9 cellular contexts compared by ENCODE assay signal in the genomic region with DNA sequence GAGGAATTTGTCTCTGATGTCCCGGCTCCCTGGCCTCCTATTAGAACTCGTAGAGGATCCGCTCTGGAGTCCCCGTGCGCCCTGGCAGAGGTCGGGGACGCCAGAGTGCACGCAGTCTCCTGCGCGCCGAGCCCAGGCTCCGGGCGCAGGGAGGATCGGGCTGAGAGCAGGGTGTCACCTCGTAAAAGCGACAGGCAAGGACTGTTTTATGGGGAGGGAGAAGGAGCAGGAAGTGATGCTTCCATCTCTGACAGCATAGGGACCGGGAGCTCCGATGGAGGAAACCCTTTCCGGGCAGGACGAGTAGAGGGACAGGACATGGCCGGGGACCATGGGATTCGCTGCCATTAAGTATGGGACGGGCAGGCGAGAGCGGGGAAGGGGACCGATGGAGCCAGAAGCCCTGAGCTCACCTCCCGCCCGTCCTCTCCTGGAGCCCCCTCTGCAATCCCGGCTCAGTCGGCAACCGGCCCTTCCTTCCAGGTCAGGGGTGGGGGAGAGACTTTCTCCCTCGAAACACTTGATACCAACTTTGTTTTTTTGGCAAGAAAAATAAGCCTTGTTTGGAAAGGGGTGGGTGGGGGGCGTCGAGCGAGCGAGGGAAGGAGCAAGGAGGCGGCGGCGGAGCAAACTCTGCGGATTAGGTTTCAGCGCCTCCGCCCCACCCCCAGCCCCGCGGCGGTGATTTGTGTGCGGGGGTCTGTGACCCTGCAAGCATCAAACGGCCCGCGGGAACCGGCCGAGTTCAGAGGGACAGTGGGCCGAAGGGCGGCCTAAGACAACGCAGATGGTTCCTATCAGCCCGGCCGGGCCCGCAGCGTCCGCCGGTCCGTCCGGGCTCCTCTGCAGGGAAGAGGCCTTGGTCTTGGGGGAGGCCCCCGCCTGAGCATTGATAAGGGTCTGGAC. TPM values are rescaled to one million over a fixed set of nuclear protein-coding genes. Genes with fewer than 3 reads are reported as not detected.
A peak's percentile ranks its signal among the peaks of the same experiment; 100 is the strongest.
DNase-seq lines count a peak whose midpoint lies in the region; TF ChIP-seq lines count a peak whose summit lies in the region.
"Had no signal": no experiment of that assay in that cellular context is flagged by ENCODE, and none has a peak within 500 bp of the region (broad histone marks: within the 10 kb centered on the region; RNA-seq: fewer than 3 reads in every experiment).

No MANE protein-coding gene starts in this region.

- H3K4me1 ChIP-seq in liver (ENCODE audit: control insufficient read depth in 4 of 4, insufficient read depth in 4 of 4, low read length in 3 of 4): peaks cover 6 to 14% (median 10%) of the 10 kb centered on the region in 4 donors
- peaks cover 19% of the 10 kb centered on the region for H3K4me1 ChIP-seq in stomach smooth muscle (ENCODE audit: control insufficient read depth, insufficient read depth, low read length)
- peaks cover 0 to 11% of the 10 kb centered on the region in 2 donors for H3K4me1 ChIP-seq in adrenal gland (replicated peaks in 1 of 2)

- no peaks in the 10 kb centered on the region for H3K36me3 Mint-ChIP-seq in activated naive CD8-positive, alpha-beta T cell treated with anti-CD3 and anti-CD28 coated beads for 36 hours

- H3K9me3 ChIP-seq in liver (ENCODE audit: control insufficient read depth in 4 of 4, low read length in 3 of 4) (no peaks in the 10 kb centered on the region), stomach smooth muscle (ENCODE audit: control insufficient read depth in 2 of 2, low read length in 2 of 2) (no peaks in the 10 kb centered on the region), adrenal gland (replicated peaks in 1 of 3) (no peaks in the 10 kb centered on the region)

- H3K4me3 ChIP-seq in liver (ENCODE audit: low read depth in 1 of 3, low read length in 3 of 3) (peak overlapping the region in 2 of 3 donors; percentile 38 to 44), stomach smooth muscle (ENCODE audit: low read length in 2 of 2) (peak overlapping the region; percentile 49 to 70), adrenal gland (peak overlapping the region in 1 of 4 donors; percentile 5)

- 8% methylated on average over 63 of the region's 63 CpGs for WGBS in liver
- 13 to 20% (median 15%) methylated on average over 34 to 63 of the region's 63 CpGs for WGBS in adrenal gland, 4 donors

- no peak overlapping the region for H3K27ac ChIP-seq in liver (ENCODE audit: low read depth in 1 of 2, low read length in 2 of 2)
- no peak overlapping the region for H3K27ac ChIP-seq in stomach smooth muscle (ENCODE audit: low read length)
- no peak overlapping the region for H3K27ac ChIP-seq in adrenal gland

- intact Hi-C loops in adrenal gland (cut with DNase I): no loop called here

- TF ChIP-seq POLR2A in adrenal gland (IDR thresholded peaks at IDR 0.05): no peak

- no peaks in the 10 kb centered on the region for H3K9me3 Mint-ChIP-seq in activated naive CD8-positive, alpha-beta T cell treated with anti-CD3 and anti-CD28 coated beads for 36 hours
- H3K9me3 Mint-ChIP-seq: activated naive CD4-positive, alpha-beta T cell treated with anti-CD3 and anti-CD28 coated beads, Interleukin-2, amount 50 U/mL, for 72 hours had no signal

- DNase-seq in NCI-H524 (lab: John Stamatoyannopoulos, UW) (peak; percentile 40 to 46), NCI-H524 treated with DMSO at 0.1 percent for 48 hours (lab: John Stamatoyannopoulos, UW) (no peak), adrenal gland (no peak), cortex of kidney (lab: John Stamatoyannopoulos, UW) (no peak)
- no peak for DNase-seq in activated naive CD8-positive, alpha-beta T cell treated with anti-CD3 and anti-CD28 coated beads for 36 hours
- DNase-seq in stimulated activated CD4-positive, alpha-beta T cell treated with anti-CD3 and anti-CD28 coated beads, Interleukin-1b, Interleukin-23, amount 100 ng/mL, for 48 hours: no peak

- H3K9ac ChIP-seq in liver (ENCODE audit: low read depth in 1 of 2, low read length in 2 of 2): no peak overlapping the region
- H3K9ac ChIP-seq in stomach smooth muscle (ENCODE audit: low read length in 2 of 2): no peak overlapping the region

- H3K36me3 ChIP-seq in liver (ENCODE audit: control insufficient read depth in 4 of 4, insufficient read depth in 3 of 4, low read depth in 1 of 4, low read length in 3 of 4) (no peaks in the 10 kb centered on the region), stomach smooth muscle (ENCODE audit: control insufficient read depth in 2 of 2, insufficient read depth in 2 of 2, low read length in 2 of 2) (no peaks in the 10 kb centered on the region), adrenal gland (replicated peaks in 1 of 2) (no peaks in the 10 kb centered on the region)

- peaks cover 93% of the 10 kb centered on the region for H3K27me3 Mint-ChIP-seq in activated naive CD8-positive, alpha-beta T cell treated with anti-CD3 and anti-CD28 coated beads for 36 hours

- peaks cover 7 to 31% (median 20%) of the 10 kb centered on the region in 4 donors for H3K27me3 ChIP-seq in liver (ENCODE audit: control insufficient read depth in 4 of 4, insufficient read depth in 4 of 4, low read length in 3 of 4)
- H3K27me3 ChIP-seq in stomach smooth muscle (ENCODE audit: control insufficient read depth in 1 of 2, insufficient read depth in 2 of 2, low read length in 2 of 2): peaks cover 82 to 93% of the 10 kb centered on the region in 2 donors
- peaks cover 86% of the 10 kb centered on the region for H3K27me3 ChIP-seq in adrenal gland

- peak overlapping the region; percentile 74 for H3K4me3 Mint-ChIP-seq in activated naive CD8-positive, alpha-beta T cell treated with anti-CD3 and anti-CD28 coated beads for 36 hours

- no peak overlapping the region for H3K27ac Mint-ChIP-seq in activated naive CD8-positive, alpha-beta T cell treated with anti-CD3 and anti-CD28 coated beads for 36 hours
- H3K27ac Mint-ChIP-seq: activated naive CD4-positive, alpha-beta T cell treated with anti-CD3 and anti-CD28 coated beads, Interleukin-2, amount 50 U/mL, for 72 hours had no signal

- TF ChIP-seq RAD21 in liver (IDR thresholded peaks at IDR 0.05): no peak

- H3K4me1 Mint-ChIP-seq in activated naive CD8-positive, alpha-beta T cell treated with anti-CD3 and anti-CD28 coated beads for 36 hours: peaks cover 11% of the 10 kb centered on the region

- TF ChIP-seq CTCF in liver (IDR thresholded peaks at IDR 0.05; ENCODE audit: low read depth, low read length, missing input control) (no peak), adrenal gland (IDR thresholded peaks at IDR 0.05) (no peak)

TF ChIP-seq in liver, 16 proteins besides CTCF, POLR2A, EP300 and RAD21:
- no peak for TF ChIP-seq GABPA (IDR thresholded peaks at IDR 0.05 in 1 of 2, conservative IDR thresholded peaks at IDR 0.05 in 1 of 2)
- TF ChIP-seq, protein P1, sequence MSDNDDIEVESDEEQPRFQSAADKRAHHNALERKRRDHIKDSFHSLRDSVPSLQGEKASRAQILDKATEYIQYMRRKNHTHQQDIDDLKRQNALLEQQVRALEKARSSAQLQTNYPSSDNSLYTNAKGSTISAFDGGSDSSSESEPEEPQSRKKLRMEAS (IDR thresholded peaks at IDR 0.05): no peak
- no peak for TF ChIP-seq ZBTB33 (IDR thresholded peaks at IDR 0.05)
- no peak for TF ChIP-seq YY1 (IDR thresholded peaks at IDR 0.05)
- no peak for TF ChIP-seq EGR1 (IDR thresholded peaks at IDR 0.05; ENCODE audit: low read depth in 2 of 2)
- TF ChIP-seq HNF4G (IDR thresholded peaks at IDR 0.05): no peak

RNA-seq across cellular contexts. Expression of gene LMX1B, which starts 12.6 kb away (rescaled TPM):
- total RNA-seq in activated naive CD8-positive, alpha-beta T cell treated with anti-CD3 and anti-CD28 coated beads for 36 hours: not detected
- total RNA-seq in liver (not detected), adrenal gland (under 1 TPM in 1 of 8 donors, not detected in 7; under 0.01 TPM)
- polyA plus RNA-seq in liver (not detected), adrenal gland (under 1 TPM in 1 of 3 donors, not detected in 2; 0.07 TPM)
- total RNA-seq: activated naive CD4-positive, alpha-beta T cell treated with anti-CD3 and anti-CD28 coated beads, Interleukin-2, amount 50 U/mL, for 72 hours had no signal

Comparison
In these comparisons a context has a peak if more than half of its experiments do, and no peak if none do; other contexts are left out.
1. DNase-seq: peak in NCI-H524 (2 of 2); none in NCI-H524 treated with DMSO at 0.1 percent for 48 hours (single experiment), activated naive CD8-positive, alpha-beta T cell treated with anti-CD3 and anti-CD28 coated beads for 36 hours (single experiment), adrenal gland (0 of 7), stimulated activated CD4-positive, alpha-beta T cell treated with anti-CD3 and anti-CD28 coated beads, Interleukin-1b, Interleukin-23, amount 100 ng/mL, for 48 hours (single experiment) and cortex of kidney (single experiment).